ENCODE assay signal across 24 cellular contexts in genomic region chr17:68427575-68427974, GRCh38.
"Had no signal": no experiment of that assay in that cellular context is flagged by ENCODE, and none has a peak within 500 bp of the region (broad histone marks: within the 10 kb centered on the region; RNA-seq: fewer than 3 reads in every experiment).

No MANE protein-coding gene starts in this region.

- H3K27ac ChIP-seq: SJSA1, SK-N-MC had no signal

- DNase-seq: IMR-90, Karpas-422, KG1, MG63, NCI-H1092, NCI-H1105 treated with DMSO at 0.1 percent for 48 hours, NCI-H1417 treated with DMSO at 0.1 percent for 48 hours, NCI-H146, NCI-H1694 treated with DMSO at 0.1 percent for 48 hours, NCI-H1930, NCI-H2081, NCI-H2171, NCI-H226, NCI-H446, NCI-H510A, NCI-H524 treated with DMSO at 0.1 percent for 48 hours, NCI-H774, Right ventricle myocardium superior, RPMI8226, SIG-M5 had no signal

- H3K27me3 ChIP-seq: MG63, SJSA1 had no signal

- H3K4me1 ChIP-seq: SJSA1 had no signal

- ATAC-seq: HepG2 had no signal

- H3K9me3 ChIP-seq: MG63, SJSA1 had no signal

- H3K4me3 ChIP-seq: MG63, SJSA1, SK-N-MC had no signal

- FAIRE-seq: HepG2, RCC 7860 had no signal
